12 cellular contexts compared by ENCODE assay signal in the genomic region with DNA sequence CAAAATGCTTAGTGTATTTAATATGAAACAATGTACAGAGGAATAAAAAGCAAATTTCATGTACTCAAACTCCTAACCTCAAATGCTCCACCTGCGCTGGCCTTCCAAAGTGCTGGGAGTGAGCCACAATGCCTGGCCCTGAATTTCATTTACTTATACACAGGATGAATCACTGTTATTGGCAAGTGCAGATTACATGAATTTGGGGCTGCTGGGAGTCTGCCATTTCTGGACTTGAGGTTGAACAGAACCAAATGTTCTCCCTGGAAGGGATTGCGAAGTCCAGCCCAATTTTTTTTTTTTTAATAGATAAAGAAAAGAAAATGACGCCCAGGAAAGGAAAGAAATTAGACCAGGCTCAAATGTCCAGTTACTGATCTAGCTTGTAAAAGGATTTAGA. TPM values are rescaled to one million over a fixed set of nuclear protein-coding genes. Genes with fewer than 3 reads are reported as not detected.
DNase-seq lines count a peak whose midpoint lies in the region; TF ChIP-seq lines count a peak whose summit lies in the region.
"Had no signal": no experiment of that assay in that cellular context is flagged by ENCODE, and none has a peak within 500 bp of the region (broad histone marks: within the 10 kb centered on the region; RNA-seq: fewer than 3 reads in every experiment).

No MANE protein-coding gene starts in this region.

- in situ Hi-C loops in GM13977 (cut with MboI; ENCODE audit: low pct_unique_long_range_greater_than_20kb, low sequenced_read_pairs, unreplicated experiment): no loop called here

- intact Hi-C loops in lower leg skin (cut with DNase I; ENCODE audit: low total_unique reads): no loop called here

- no peak for TF ChIP-seq CTCF in lower leg skin (IDR thresholded peaks at IDR 0.05)
- TF ChIP-seq CTCF in GM13977 (IDR thresholded peaks at IDR 0.05; ENCODE audit: extremely low read depth, insufficient read depth, missing control alignments): no peak

- 51 to 57% methylated on average over 3 of the region's 3 CpGs for WGBS in lower leg skin, 2 donors

- no peak overlapping the region for H3K4me3 ChIP-seq in lower leg skin (ENCODE audit: low read depth, poor library complexity, severe bottlenecking)

- no peak for TF ChIP-seq POLR2A in lower leg skin (IDR thresholded peaks at IDR 0.05)

- DNase-seq in HS-5 (ENCODE audit: low read depth): peak; percentile 18
- peak; percentile 87 for DNase-seq in dedifferentiated amniotic fluid mesenchymal stem cell (ENCODE audit: extremely low spot score)
- DNase-seq in lower leg skin (ENCODE audit: low spot score in 2 of 2): peak; percentile 81 to 94
- peak; percentile 19 for DNase-seq in superior temporal gyrus (ENCODE audit: extremely low spot score)
- DNase-seq in DMS114 treated with DMSO at 0.1 percent for 48 hours (lab: John Stamatoyannopoulos, UW; ENCODE audit: unreplicated experiment): no peak
- DNase-seq in UCSD-AML1 (lab: John Stamatoyannopoulos, UW; ENCODE audit: unreplicated experiment): no peak
- no peak for DNase-seq in activated CD4-positive, CD25-positive, alpha-beta regulatory T cell treated with anti-CD3 and anti-CD28 coated beads, Interleukin-2, amount 50 U/mL, for 72 hours
- no peak for DNase-seq in GM13977 (ENCODE audit: low spot score)
- DNase-seq: activated naive CD4-positive, alpha-beta T cell treated with anti-CD3 and anti-CD28 coated beads, Interleukin-2, amount 50 U/mL, for 16 hours; HFFc6; NCI-H146; NCI-H748 treated with DMSO at 0.1 percent for 48 hours had no signal

RNA-seq across cellular contexts. Expression of a gene that starts 6.8 kb away (rescaled TPM):
- total RNA-seq in lower leg skin: 10 to 100 TPM; 11.8 to 15.5 (median 13.9) TPM

Comparison
In these comparisons a context has a peak if more than half of its experiments do, and no peak if none do; other contexts are left out.
1. DNase-seq: peak in HS-5 (single experiment), dedifferentiated amniotic fluid mesenchymal stem cell (single experiment), lower leg skin (2 of 2) and superior temporal gyrus (single experiment); none in DMS114 treated with DMSO at 0.1 percent for 48 hours (single experiment), UCSD-AML1 (single experiment), activated CD4-positive, CD25-positive, alpha-beta regulatory T cell treated with anti-CD3 and anti-CD28 coated beads, Interleukin-2, amount 50 U/mL, for 72 hours (single experiment) and GM13977 (single experiment).